In genomic region chr1:202122639-202123335, GRCh38 we compare ENCODE assay signal across 8 cellular contexts. TPM values are rescaled to one million over a fixed set of nuclear protein-coding genes. Genes with fewer than 3 reads are reported as not detected.
DNase-seq lines count a peak whose midpoint lies in the region; ATAC-seq and TF ChIP-seq lines count a peak whose summit lies in the region.

Gene GPR37L1, plus strand, starts transcription at chr1:202122917. Its CDS starts 47 bp downstream, at chr1:202122964.

- peak; percentile 51 for ATAC-seq in omental fat pad (ENCODE audit: low FRiP score)
- ATAC-seq in HG03342 (IDR thresholded peaks at IDR 0.05; ENCODE audit: unreplicated experiment): no peak
- no peak for ATAC-seq in HG03442 (IDR thresholded peaks at IDR 0.05; ENCODE audit: unreplicated experiment)

- peak; percentile 43 for DNase-seq in Caki2 (ENCODE audit: low read depth)
- DNase-seq in RKO (ENCODE audit: low spot score): peak; percentile 43
- peak; percentile 57 for DNase-seq in fibroblast of the aortic adventitia (ENCODE audit: low read depth)
- DNase-seq in omental fat pad (ENCODE audit: low spot score): no peak
- no peak for DNase-seq in NCI-H524 treated with DMSO at 0.1 percent for 48 hours (lab: John Stamatoyannopoulos, UW)
- DNase-seq in NCI-H1930 (lab: John Stamatoyannopoulos, UW): no peak

- in situ Hi-C loops in Caki2 (cut with HindIII; ENCODE audit: low pct_unique_long_range_greater_than_20kb, low sequenced_read_pairs): no loop called here

- no peak within 1 kb of the TSS for H3K4me3 ChIP-seq in fibroblast of the aortic adventitia (ENCODE audit: low read depth, low read length)

- peak; percentile 74 for TF ChIP-seq CTCF in fibroblast of the aortic adventitia (IDR thresholded peaks at IDR 0.05; ENCODE audit: insufficient read depth, low read length)
- TF ChIP-seq CTCF in omental fat pad (IDR thresholded peaks at IDR 0.05): no peak

RNA-seq across cellular contexts. Expression of gene GPR37L1, which starts in this region (rescaled TPM):
- total RNA-seq in Caki2 (2014; rRNA removed; shearing (Covaris generic); ENCODE audit: low replicate concordance): not detected in 2 replicates
- not detected in 2 replicates for total RNA-seq in fibroblast of the aortic adventitia (ENCODE audit: low replicate concordance)
- under 1 TPM in 1 of 4 donors, not detected in 3; 0.16 TPM for total RNA-seq in omental fat pad

Comparison
In these comparisons a context has a peak if more than half of its experiments do, and no peak if none do; other contexts are left out.
1. Peak in DNase-seq in Caki2; RNA of the gene not detected or under 1 TPM.
2. Peak in DNase-seq in fibroblast of the aortic adventitia; RNA of the gene not detected or under 1 TPM.
3. Peak in ATAC-seq in omental fat pad; RNA of the gene not detected or under 1 TPM.